Comparison of ENCODE assay signal across 1 cellular context in the genomic region with DNA sequence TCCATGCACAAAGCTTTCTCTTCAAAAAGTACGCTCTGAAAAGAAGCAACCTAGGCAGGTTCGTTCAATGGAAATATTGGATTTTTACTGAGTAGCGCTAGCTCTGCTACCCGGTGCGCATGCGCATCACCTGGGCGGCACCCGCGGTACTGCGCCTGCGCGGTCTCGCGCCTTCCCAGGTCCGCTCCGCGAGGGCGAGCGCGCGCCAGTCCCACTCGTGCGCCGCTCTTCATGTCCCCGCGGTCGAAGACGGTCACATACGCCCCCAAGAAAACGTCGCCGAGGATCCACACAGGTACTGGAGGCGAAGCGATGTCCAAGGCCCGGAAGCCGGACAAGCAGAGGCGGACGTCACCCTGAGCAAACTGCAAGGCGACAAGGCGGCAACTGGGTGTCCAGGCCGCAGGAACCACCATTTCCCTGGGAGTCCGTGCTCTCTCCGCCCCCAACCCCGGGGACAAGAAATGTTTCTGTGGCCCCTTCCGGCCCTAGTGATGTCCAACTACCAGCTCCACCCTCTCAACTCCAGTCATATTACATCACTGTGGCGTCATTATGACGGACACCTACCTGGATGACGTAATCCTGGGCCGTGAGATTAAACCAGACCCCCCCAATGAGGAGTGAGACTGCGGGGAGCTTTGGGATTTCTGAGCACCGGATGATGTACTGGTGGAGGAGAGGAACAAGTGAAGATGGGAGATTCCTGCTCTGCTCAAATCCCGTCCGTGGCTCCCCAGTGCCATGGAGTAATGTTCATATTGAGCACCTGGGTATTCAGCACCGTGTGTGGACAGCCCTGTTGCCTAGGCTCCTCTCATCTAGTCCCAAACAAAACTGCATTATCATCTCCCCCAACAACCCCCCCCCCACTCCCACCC.
TF ChIP-seq lines count a peak whose summit lies in the region.

No MANE protein-coding gene starts in this region.

TF ChIP-seq in K562, 482 proteins besides CTCF, POLR2A, EP300 and RAD21 (continued from another document and continues in another):
- TF ChIP-seq U2AF2 (optimal IDR thresholded peaks at IDR 0.05; ENCODE audit: low read depth, low read length) (no peak), CHAMP1 (IDR thresholded peaks at IDR 0.05) (no peak), NR1H2 (CRISPR knock-in tag; IDR thresholded peaks at IDR 0.05) (no peak), ZNF324 (CRISPR knock-in tag; IDR thresholded peaks at IDR 0.05) (no peak), NCOA4 (IDR thresholded peaks at IDR 0.05; ENCODE audit: partially characterized antibody) (no peak), EHMT2 (IDR thresholded peaks at IDR 0.05) (no peak), RBFOX2 (IDR thresholded peaks at IDR 0.05; ENCODE audit: low read depth, low read length) (peak; percentile 98), ELF1 (tag; IDR thresholded peaks at IDR 0.05) (no peak), RB1 (IDR thresholded peaks at IDR 0.05; ENCODE audit: low read depth) (peak; percentile 92), XRCC3 (IDR thresholded peaks at IDR 0.05) (no peak), CBFA2T3 (IDR thresholded peaks at IDR 0.05) (no peak), JUND (IDR thresholded peaks at IDR 0.05; ENCODE audit: borderline replicate concordance, low read depth, low read length) (peak; percentile 88), JUND (tag; IDR thresholded peaks at IDR 0.05; ENCODE audit: borderline replicate concordance, low read depth, low read length) (peak; percentile 92), ZC3H11A (IDR thresholded peaks at IDR 0.05; ENCODE audit: low read depth, low read length) (no peak), SMARCA5 (IDR thresholded peaks at IDR 0.05) (0 out of 2 replicates have a peak, but pooled peaks have one; percentile 13), IRF1 (CRISPR knock-in tag; IDR thresholded peaks at IDR 0.05; ENCODE audit: borderline replicate concordance) (0 out of 2 replicates have a peak, but pooled peaks have one; percentile 67), HLTF (IDR thresholded peaks at IDR 0.05) (0 out of 2 replicates have a peak, but pooled peaks have one; percentile 46), MTF1 (CRISPR knock-in tag; IDR thresholded peaks at IDR 0.05; ENCODE audit: borderline replicate concordance) (no peak), MECOM (CRISPR knock-in tag; IDR thresholded peaks at IDR 0.05) (no peak), KLF1 (tag; IDR thresholded peaks at IDR 0.05) (peak; percentile 78; the same call in 1 of the 2 replicates), ZNF239 (CRISPR knock-in tag; IDR thresholded peaks at IDR 0.05) (no peak), GABPA (tag; conservative IDR thresholded peaks at IDR 0.05; ENCODE audit: low read depth) (peak; percentile 74), ZNF12 (CRISPR knock-in tag; IDR thresholded peaks at IDR 0.05) (no peak), HNRNPLL (IDR thresholded peaks at IDR 0.05; ENCODE audit: low read depth, low read length, poor library complexity, severe bottlenecking) (peak; percentile 24), ZFP1 (CRISPR knock-in tag; IDR thresholded peaks at IDR 0.05) (no peak), STAT5B (CRISPR knock-in tag; IDR thresholded peaks at IDR 0.05) (no peak), TCF7 (IDR thresholded peaks at IDR 0.05; ENCODE audit: borderline replicate concordance) (no peak), EWSR1 (IDR thresholded peaks at IDR 0.05; ENCODE audit: borderline replicate concordance, low read depth, partially characterized antibody) (no peak), HEY1 (CRISPR knock-in tag; IDR thresholded peaks at IDR 0.05; ENCODE audit: borderline replicate concordance) (no peak), FOXK2 (conservative IDR thresholded peaks at IDR 0.05 in 1 of 2, IDR thresholded peaks at IDR 0.05 in 1 of 2; ENCODE audit: low read depth in 2 of 2) (no peak), MAZ (CRISPR knock-in tag; conservative IDR thresholded peaks at IDR 0.05 in 1 of 2, IDR thresholded peaks at IDR 0.05 in 1 of 2) (peak; percentile 67 to 71; a peak in 2 of 4 replicates), SMC3 (conservative IDR thresholded peaks at IDR 0.05; ENCODE audit: insufficient read depth, low read depth, low read length) (no peak), WHSC1 (IDR thresholded peaks at IDR 0.05; ENCODE audit: low read length) (no peak), POLR2B (IDR thresholded peaks at IDR 0.05; ENCODE audit: low read depth, partially characterized antibody) (peak; percentile 95), ZNF165 (CRISPR knock-in tag; IDR thresholded peaks at IDR 0.05; ENCODE audit: borderline replicate concordance) (no peak)
- TF ChIP-seq, protein P1, sequence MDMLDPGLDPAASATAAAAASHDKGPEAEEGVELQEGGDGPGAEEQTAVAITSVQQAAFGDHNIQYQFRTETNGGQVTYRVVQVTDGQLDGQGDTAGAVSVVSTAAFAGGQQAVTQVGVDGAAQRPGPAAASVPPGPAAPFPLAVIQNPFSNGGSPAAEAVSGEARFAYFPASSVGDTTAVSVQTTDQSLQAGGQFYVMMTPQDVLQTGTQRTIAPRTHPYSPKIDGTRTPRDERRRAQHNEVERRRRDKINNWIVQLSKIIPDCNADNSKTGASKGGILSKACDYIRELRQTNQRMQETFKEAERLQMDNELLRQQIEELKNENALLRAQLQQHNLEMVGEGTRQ (CRISPR knock-in tag; IDR thresholded peaks at IDR 0.05) = no peak
- TF ChIP-seq, protein P2, sequence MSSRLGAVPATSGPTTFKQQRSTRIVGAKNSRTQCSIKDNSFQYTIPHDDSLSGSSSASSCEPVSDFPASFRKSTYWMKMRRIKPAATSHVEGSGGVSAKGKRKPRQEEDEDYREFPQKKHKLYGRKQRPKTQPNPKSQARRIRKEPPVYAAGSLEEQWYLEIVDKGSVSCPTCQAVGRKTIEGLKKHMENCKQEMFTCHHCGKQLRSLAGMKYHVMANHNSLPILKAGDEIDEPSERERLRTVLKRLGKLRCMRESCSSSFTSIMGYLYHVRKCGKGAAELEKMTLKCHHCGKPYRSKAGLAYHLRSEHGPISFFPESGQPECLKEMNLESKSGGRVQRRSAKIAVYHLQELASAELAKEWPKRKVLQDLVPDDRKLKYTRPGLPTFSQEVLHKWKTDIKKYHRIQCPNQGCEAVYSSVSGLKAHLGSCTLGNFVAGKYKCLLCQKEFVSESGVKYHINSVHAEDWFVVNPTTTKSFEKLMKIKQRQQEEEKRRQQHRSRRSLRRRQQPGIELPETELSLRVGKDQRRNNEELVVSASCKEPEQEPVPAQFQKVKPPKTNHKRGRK (tag; IDR thresholded peaks at IDR 0.05) = no peak
- TF ChIP-seq, protein P3, sequence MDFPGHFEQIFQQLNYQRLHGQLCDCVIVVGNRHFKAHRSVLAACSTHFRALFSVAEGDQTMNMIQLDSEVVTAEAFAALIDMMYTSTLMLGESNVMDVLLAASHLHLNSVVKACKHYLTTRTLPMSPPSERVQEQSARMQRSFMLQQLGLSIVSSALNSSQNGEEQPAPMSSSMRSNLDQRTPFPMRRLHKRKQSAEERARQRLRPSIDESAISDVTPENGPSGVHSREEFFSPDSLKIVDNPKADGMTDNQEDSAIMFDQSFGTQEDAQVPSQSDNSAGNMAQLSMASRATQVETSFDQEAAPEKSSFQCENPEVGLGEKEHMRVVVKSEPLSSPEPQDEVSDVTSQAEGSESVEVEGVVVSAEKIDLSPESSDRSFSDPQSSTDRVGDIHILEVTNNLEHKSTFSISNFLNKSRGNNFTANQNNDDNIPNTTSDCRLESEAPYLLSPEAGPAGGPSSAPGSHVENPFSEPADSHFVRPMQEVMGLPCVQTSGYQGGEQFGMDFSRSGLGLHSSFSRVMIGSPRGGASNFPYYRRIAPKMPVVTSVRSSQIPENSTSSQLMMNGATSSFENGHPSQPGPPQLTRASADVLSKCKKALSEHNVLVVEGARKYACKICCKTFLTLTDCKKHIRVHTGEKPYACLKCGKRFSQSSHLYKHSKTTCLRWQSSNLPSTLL (IDR thresholded peaks at IDR 0.05) = no peak
- TF ChIP-seq, protein P4, sequence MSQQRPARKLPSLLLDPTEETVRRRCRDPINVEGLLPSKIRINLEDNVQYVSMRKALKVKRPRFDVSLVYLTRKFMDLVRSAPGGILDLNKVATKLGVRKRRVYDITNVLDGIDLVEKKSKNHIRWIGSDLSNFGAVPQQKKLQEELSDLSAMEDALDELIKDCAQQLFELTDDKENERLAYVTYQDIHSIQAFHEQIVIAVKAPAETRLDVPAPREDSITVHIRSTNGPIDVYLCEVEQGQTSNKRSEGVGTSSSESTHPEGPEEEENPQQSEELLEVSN (IDR thresholded peaks at IDR 0.05; ENCODE audit: borderline replicate concordance in 1 of 2, extremely low read depth in 1 of 2, insufficient read depth in 1 of 2, insufficient read length in 1 of 2, low read depth in 1 of 2, low read length in 1 of 2, poor library complexity in 1 of 2, severe bottlenecking in 1 of 2) = peak; percentile 99 to 100
- TF ChIP-seq, protein P5, sequence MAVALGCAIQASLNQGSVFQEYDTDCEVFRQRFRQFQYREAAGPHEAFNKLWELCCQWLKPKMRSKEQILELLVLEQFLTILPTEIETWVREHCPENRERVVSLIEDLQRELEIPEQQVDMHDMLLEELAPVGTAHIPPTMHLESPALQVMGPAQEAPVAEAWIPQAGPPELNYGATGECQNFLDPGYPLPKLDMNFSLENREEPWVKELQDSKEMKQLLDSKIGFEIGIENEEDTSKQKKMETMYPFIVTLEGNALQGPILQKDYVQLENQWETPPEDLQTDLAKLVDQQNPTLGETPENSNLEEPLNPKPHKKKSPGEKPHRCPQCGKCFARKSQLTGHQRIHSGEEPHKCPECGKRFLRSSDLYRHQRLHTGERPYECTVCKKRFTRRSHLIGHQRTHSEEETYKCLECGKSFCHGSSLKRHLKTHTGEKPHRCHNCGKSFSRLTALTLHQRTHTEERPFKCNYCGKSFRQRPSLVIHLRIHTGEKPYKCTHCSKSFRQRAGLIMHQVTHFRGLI (CRISPR knock-in tag; IDR thresholded peaks at IDR 0.05) = no peak; the same call in 1 of the 2 replicates
- TF ChIP-seq, protein P6, sequence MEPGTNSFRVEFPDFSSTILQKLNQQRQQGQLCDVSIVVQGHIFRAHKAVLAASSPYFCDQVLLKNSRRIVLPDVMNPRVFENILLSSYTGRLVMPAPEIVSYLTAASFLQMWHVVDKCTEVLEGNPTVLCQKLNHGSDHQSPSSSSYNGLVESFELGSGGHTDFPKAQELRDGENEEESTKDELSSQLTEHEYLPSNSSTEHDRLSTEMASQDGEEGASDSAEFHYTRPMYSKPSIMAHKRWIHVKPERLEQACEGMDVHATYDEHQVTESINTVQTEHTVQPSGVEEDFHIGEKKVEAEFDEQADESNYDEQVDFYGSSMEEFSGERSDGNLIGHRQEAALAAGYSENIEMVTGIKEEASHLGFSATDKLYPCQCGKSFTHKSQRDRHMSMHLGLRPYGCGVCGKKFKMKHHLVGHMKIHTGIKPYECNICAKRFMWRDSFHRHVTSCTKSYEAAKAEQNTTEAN (CRISPR knock-in tag; IDR thresholded peaks at IDR 0.05) = peak; percentile 90
- TF ChIP-seq, protein P7, sequence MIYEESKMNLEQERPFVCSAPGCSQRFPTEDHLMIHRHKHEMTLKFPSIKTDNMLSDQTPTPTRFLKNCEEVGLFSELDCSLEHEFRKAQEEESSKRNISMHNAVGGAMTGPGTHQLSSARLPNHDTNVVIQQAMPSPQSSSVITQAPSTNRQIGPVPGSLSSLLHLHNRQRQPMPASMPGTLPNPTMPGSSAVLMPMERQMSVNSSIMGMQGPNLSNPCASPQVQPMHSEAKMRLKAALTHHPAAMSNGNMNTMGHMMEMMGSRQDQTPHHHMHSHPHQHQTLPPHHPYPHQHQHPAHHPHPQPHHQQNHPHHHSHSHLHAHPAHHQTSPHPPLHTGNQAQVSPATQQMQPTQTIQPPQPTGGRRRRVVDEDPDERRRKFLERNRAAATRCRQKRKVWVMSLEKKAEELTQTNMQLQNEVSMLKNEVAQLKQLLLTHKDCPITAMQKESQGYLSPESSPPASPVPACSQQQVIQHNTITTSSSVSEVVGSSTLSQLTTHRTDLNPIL (CRISPR knock-in tag; IDR thresholded peaks at IDR 0.05) = no peak
- TF ChIP-seq, protein P8, sequence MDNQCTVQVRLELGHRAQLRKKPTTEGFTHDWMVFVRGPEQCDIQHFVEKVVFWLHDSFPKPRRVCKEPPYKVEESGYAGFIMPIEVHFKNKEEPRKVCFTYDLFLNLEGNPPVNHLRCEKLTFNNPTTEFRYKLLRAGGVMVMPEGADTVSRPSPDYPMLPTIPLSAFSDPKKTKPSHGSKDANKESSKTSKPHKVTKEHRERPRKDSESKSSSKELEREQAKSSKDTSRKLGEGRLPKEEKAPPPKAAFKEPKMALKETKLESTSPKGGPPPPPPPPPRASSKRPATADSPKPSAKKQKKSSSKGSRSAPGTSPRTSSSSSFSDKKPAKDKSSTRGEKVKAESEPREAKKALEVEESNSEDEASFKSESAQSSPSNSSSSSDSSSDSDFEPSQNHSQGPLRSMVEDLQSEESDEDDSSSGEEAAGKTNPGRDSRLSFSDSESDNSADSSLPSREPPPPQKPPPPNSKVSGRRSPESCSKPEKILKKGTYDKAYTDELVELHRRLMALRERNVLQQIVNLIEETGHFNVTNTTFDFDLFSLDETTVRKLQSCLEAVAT (IDR thresholded peaks at IDR 0.05) = peak; percentile 30 to 51; a peak in 2 of 4 replicates
